In the genomic region with DNA sequence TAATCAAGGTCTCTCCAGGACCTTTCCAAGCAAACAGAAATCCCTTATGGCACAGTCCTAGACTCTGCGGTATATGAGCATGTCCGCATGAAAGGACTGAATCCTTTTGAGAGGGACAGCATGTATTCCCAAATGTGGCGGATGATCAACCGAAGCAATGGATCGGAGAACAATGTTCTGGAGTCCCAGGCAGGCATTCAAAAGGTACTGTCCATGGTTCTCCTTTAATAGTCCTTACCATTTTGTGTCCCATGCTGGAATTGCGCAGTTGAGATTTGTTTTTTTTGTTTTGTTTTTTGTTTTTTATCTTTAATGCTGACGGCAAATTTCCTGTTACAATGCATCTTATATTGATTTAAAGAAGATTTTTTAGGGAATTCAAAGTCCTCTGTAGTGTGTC, we compare ENCODE assay signal across 9 cellular contexts.
"Had no signal": no experiment of that assay in that cellular context is flagged by ENCODE, and none has a peak within 500 bp of the region (broad histone marks: within the 10 kb centered on the region; RNA-seq: fewer than 3 reads in every experiment).

No MANE protein-coding gene starts in this region.

- H3K27ac ChIP-seq: GM23248, HL-60 had no signal

- H3K9ac ChIP-seq: GM23248 had no signal

- H3K4me3 ChIP-seq: GM23248, HAP-1, K562 had no signal

- DNase-seq: GM23248, HFFc6, KG1 had no signal

- H3K36me3 ChIP-seq: HAP-1 had no signal

- FAIRE-seq: H1, H54, HepG2, K562 had no signal

- H2AFZ ChIP-seq: GM23248 had no signal

- ATAC-seq: HepG2, K562 had no signal

- H3K4me1 ChIP-seq: HAP-1 had no signal

- H3K9me3 ChIP-seq: HAP-1 had no signal
